8 cellular contexts compared by ENCODE assay signal in genomic region chr1:116508984-116509980, GRCh38.
DNase-seq lines count a peak whose midpoint lies in the region; ATAC-seq, FAIRE-seq and TF ChIP-seq lines count a peak whose summit lies in the region.

No MANE protein-coding gene starts in this region.

- FAIRE-seq in GM19239 (lab: Jason Lieb, UNC) (peak; percentile 49), HepG2 (lab: Jason Lieb, UNC) (peak; percentile 91)

- TF ChIP-seq EP300 in HepG2 (IDR thresholded peaks at IDR 0.05; ENCODE audit: low read depth in 2 of 2, low read length in 2 of 2), result peak; percentile 23 to 58; a peak in 2 of 4 replicates
- TF ChIP-seq EP300 in HepG2 (CRISPR knock-in tag; IDR thresholded peaks at IDR 0.05; ENCODE audit: borderline replicate concordance), result peak; percentile 42; the same call in 1 of the 2 replicates

- H3K9me3 Mint-ChIP-seq in activated T-cell treated with anti-CD3 and anti-CD28 coated beads, Interleukin-2, amount 50 U/mL, for 72 hours, result peaks cover 0 to 2% of the 10 kb centered on the region in 2 donors

- H3K36me3 Mint-ChIP-seq in activated T-cell treated with anti-CD3 and anti-CD28 coated beads, Interleukin-2, amount 50 U/mL, for 72 hours (ENCODE audit: insufficient read depth in 2 of 2), result peaks cover 7 to 8% of the 10 kb centered on the region in 2 donors

- H3K36me3 ChIP-seq in HepG2 (replicated peaks in 1 of 2; ENCODE audit: control insufficient read depth in 1 of 2, insufficient read depth in 2 of 2, low read length in 2 of 2) (peaks cover 3 to 12% of the 10 kb centered on the region in 2 experiments), A673 (ENCODE audit: insufficient read depth, low read length, poor library complexity, severe bottlenecking) (no peaks in the 10 kb centered on the region)

- H3K9me3 ChIP-seq in HepG2 (ENCODE audit: low read length), result no peaks in the 10 kb centered on the region
- H3K9me3 ChIP-seq in A673 (ENCODE audit: low read depth, low read length, poor library complexity, severe bottlenecking), result no peaks in the 10 kb centered on the region

- H3K4me1 ChIP-seq in HepG2 (ENCODE audit: insufficient read depth, low read length), result peaks cover 55% of the 10 kb centered on the region
- no peaks in the 10 kb centered on the region for H3K4me1 ChIP-seq in A673 (ENCODE audit: insufficient read depth, low read length, poor library complexity, severe bottlenecking)

- peaks cover 32% of the 10 kb centered on the region for H3K79me2 ChIP-seq in HepG2 (ENCODE audit: insufficient read depth, low read length)

- H3K4me3 Mint-ChIP-seq in activated T-cell treated with anti-CD3 and anti-CD28 coated beads, Interleukin-2, amount 50 U/mL, for 72 hours, result peak overlapping the region; percentile 58 to 64

- in situ Hi-C loops in ACHN (cut with HindIII; ENCODE audit: low pct_ligation_motif_present, low pct_unique_long_range_greater_than_20kb, low sequenced_read_pairs), result no loop called here
- in situ Hi-C loops in HepG2 (cut with HindIII; ENCODE audit: extremely low pct_ligation_motif_present, low pct_unique_long_range_greater_than_20kb), result no loop called here

- peak overlapping the region; percentile 45 for H3K4me2 ChIP-seq in HepG2 (ENCODE audit: low read depth, low read length)

- H3K27ac Mint-ChIP-seq in activated T-cell treated with anti-CD3 and anti-CD28 coated beads, Interleukin-2, amount 50 U/mL, for 72 hours, result peak overlapping the region; percentile 89

- BruUV-seq in HepG2 (replicated peaks; lab: Mats Ljungman, UMichigan) (no TSS peak), A673 (replicated peaks; lab: Mats Ljungman, UMichigan) (no TSS peak)

- H4K20me1 ChIP-seq in HepG2 (ENCODE audit: insufficient read depth, low read length), result peaks cover 8% of the 10 kb centered on the region

- H3K4me3 ChIP-seq in HepG2 (replicated peaks in 1 of 3; ENCODE audit: insufficient read depth in 1 of 3, low read depth in 2 of 3, low read length in 3 of 3) (no peak overlapping the region), A673 (ENCODE audit: low read depth, low read length, poor library complexity, severe bottlenecking) (no peak overlapping the region)

- TF ChIP-seq POLR2A in HepG2 (IDR thresholded peaks at IDR 0.05; ENCODE audit: insufficient read depth in 1 of 2, low read depth in 2 of 2, low read length in 2 of 2), result no peak

- TF ChIP-seq RAD21 in HepG2 (CRISPR knock-in tag; IDR thresholded peaks at IDR 0.05), result no peak

- DNase-seq in ACHN (peak; percentile 69), GM19239 (ENCODE audit: insufficient read length, low spot score) (no peak), HUDEP-2 (lab: John Stamatoyannopoulos, UW; ENCODE audit: unreplicated experiment in 76 of 76) (peak in 65 of 76 experiments; percentile 8 to 81 (median 43)), HepG2 (ENCODE audit: low spot score) (peak; percentile 89), cerebellum (ENCODE audit: low spot score) (no peak), A673 (ENCODE audit: low spot score) (no peak)
- peak; percentile 61 to 66 for DNase-seq in activated T-cell treated with anti-CD3 and anti-CD28 coated beads, Interleukin-2, amount 50 U/mL, for 72 hours

- H3K4me1 Mint-ChIP-seq in activated T-cell treated with anti-CD3 and anti-CD28 coated beads, Interleukin-2, amount 50 U/mL, for 72 hours (ENCODE audit: low read depth), result peaks cover 61% of the 10 kb centered on the region

- H2AFZ ChIP-seq in HepG2 (ENCODE audit: low read length), result no peak overlapping the region

- intact Hi-C loops in HepG2 (cut with micrococcal nuclease; ENCODE audit: unreplicated experiment), result loop anchor here (5.0 kb wide), 1 partner anchor 63 kb away; the partner anchor contains the start of gene CD58
- intact Hi-C loops in A673 (cut with micrococcal nuclease; ENCODE audit: unreplicated experiment), result no loop called here

- peak overlapping the region; percentile 43; the same call in 1 of the 2 replicates for H3K9ac ChIP-seq in HepG2 (ENCODE audit: insufficient read depth, low read depth, low read length)

- H3K27me3 ChIP-seq in HepG2 (ENCODE audit: control insufficient read depth in 1 of 2, insufficient read depth in 2 of 2, low read length in 2 of 2) (no peaks in the 10 kb centered on the region), A673 (replicated peaks; ENCODE audit: insufficient read depth, low read depth, low read length, poor library complexity) (no peaks in the 10 kb centered on the region)

- H3K27ac ChIP-seq in HepG2 (ENCODE audit: extremely low read length, insufficient read depth, low read length) (peak overlapping the region; percentile 55), A673 (ENCODE audit: low read depth, low read length, poor library complexity, severe bottlenecking) (no peak overlapping the region)

- TF ChIP-seq CTCF in HepG2 (CRISPR knock-in tag; IDR thresholded peaks at IDR 0.05), result no peak
- no peak for TF ChIP-seq CTCF in A673 (conservative IDR thresholded peaks at IDR 0.05; ENCODE audit: low read depth, low read length)

- CTCF ChIA-PET in HepG2 (lab: Yijun Ruan, JAX; ENCODE audit: low intra/inter-chr PET ratio, low total read pairs), result no interaction called here
- CTCF ChIA-PET in A673 (lab: Charles Lee), result no interaction called here

- POLR2A ChIA-PET in HepG2 (lab: Yijun Ruan, JAX), result interaction anchor here (0.6 to 1.3 kb wide), 4 partner anchors 15 to 400 kb away, joined by 3 to 6 read pairs (median 4); no protein-coding TSS in a partner anchor
- POLR2A ChIA-PET in A673 (lab: Charles Lee; ENCODE audit: low non-redundant PET), result no interaction called here

- no peaks in the 10 kb centered on the region for H3K27me3 Mint-ChIP-seq in activated T-cell treated with anti-CD3 and anti-CD28 coated beads, Interleukin-2, amount 50 U/mL, for 72 hours (ENCODE audit: low read depth)

- ATAC-seq in activated T-cell treated with anti-CD3 and anti-CD28 coated beads, Interleukin-2, amount 50 U/mL, for 72 hours (replicated peaks in 1 of 2), result peak; percentile 59 to 62
- ATAC-seq in HepG2 (peak; percentile 88), GM19328 (IDR thresholded peaks at IDR 0.05; ENCODE audit: unreplicated experiment) (no peak)

- WGBS in HepG2 (ENCODE audit: low lambda C conversion rate), result 41% methylated on average over 2 of the region's 3 CpGs

TF ChIP-seq in HepG2, 621 proteins besides CTCF, POLR2A, EP300 and RAD21 (continues in another document):
- TF ChIP-seq GATA4 (IDR thresholded peaks at IDR 0.05; ENCODE audit: borderline replicate concordance, low read depth) (no peak), ZNF576 (CRISPR knock-in tag; IDR thresholded peaks at IDR 0.05) (no peak), KDM5A (IDR thresholded peaks at IDR 0.05; ENCODE audit: borderline replicate concordance, low read length) (no peak), MIXL1 (CRISPR knock-in tag; IDR thresholded peaks at IDR 0.05) (peak; percentile 83), ZNF558 (CRISPR knock-in tag; IDR thresholded peaks at IDR 0.05; ENCODE audit: borderline replicate concordance) (no peak), ZNF713 (CRISPR knock-in tag; IDR thresholded peaks at IDR 0.05) (no peak), ISX (CRISPR knock-in tag; conservative IDR thresholded peaks at IDR 0.05) (no peak), RBFOX2 (IDR thresholded peaks at IDR 0.05; ENCODE audit: low read depth, low read length) (0 out of 2 replicates have a peak, but pooled peaks have one; percentile 23), ZNF556 (CRISPR knock-in tag; IDR thresholded peaks at IDR 0.05; ENCODE audit: borderline replicate concordance) (no peak), ZNF792 (CRISPR knock-in tag; IDR thresholded peaks at IDR 0.05) (0 out of 2 replicates have a peak, but pooled peaks have one; percentile 28), SNRNP70 (IDR thresholded peaks at IDR 0.05; ENCODE audit: low read depth, low read length) (no peak), CREB1 (IDR thresholded peaks at IDR 0.05) (no peak), CREB1 (CRISPR knock-in tag; IDR thresholded peaks at IDR 0.05) (peak; percentile 46), KLF6 (CRISPR knock-in tag; IDR thresholded peaks at IDR 0.05) (no peak), REST (IDR thresholded peaks at IDR 0.05; ENCODE audit: borderline replicate concordance in 1 of 2, low read depth in 1 of 2, low read length in 2 of 2) (no peak), PLRG1 (conservative IDR thresholded peaks at IDR 0.05) (no peak), ZSCAN22 (CRISPR knock-in tag; IDR thresholded peaks at IDR 0.05) (no peak), STAG1 (CRISPR knock-in tag; IDR thresholded peaks at IDR 0.05) (no peak)

Comparison
In these comparisons a context has a peak if more than half of its experiments do, and no peak if none do; other contexts are left out.
1. DNase-seq: peak in ACHN (single experiment), HUDEP-2 (65 of 76), activated T-cell treated with anti-CD3 and anti-CD28 coated beads, Interleukin-2, amount 50 U/mL, for 72 hours (2 of 2) and HepG2 (single experiment); none in GM19239 (single experiment), cerebellum (single experiment) and A673 (single experiment).